ENCODE assay signal across 14 cellular contexts in the genomic region with DNA sequence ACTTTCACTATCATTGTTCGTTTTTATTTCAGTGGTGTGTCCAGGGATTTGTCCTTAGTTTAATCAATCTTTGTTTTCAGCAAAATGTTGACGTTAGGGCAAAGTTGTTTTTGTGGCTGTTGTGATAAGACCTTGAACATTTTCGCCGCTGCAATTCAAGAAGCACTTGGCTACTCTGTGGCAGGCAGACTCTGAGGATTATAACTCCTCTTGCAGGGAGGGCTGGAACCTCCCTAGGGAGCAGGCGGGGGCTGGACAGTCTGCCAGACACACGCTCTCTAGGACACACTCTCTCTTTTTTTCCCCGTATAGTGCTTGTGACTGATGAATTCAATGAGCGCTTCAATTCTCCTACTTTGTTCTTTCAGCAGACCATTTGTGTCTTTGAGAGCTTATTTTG.
DNase-seq lines count a peak whose midpoint lies in the region; ATAC-seq, FAIRE-seq and TF ChIP-seq lines count a peak whose summit lies in the region.
"Had no signal": no experiment of that assay in that cellular context is flagged by ENCODE, and none has a peak within 500 bp of the region (broad histone marks: within the 10 kb centered on the region; RNA-seq: fewer than 3 reads in every experiment).

No MANE protein-coding gene starts in this region.

- H3K27me3 ChIP-seq in MG63 = no peaks in the 10 kb centered on the region
- no peaks in the 10 kb centered on the region for H3K27me3 ChIP-seq in endothelial cell of umbilical vein (ENCODE audit: control insufficient read depth in 2 of 2, insufficient read depth in 2 of 2, low read length in 2 of 2)

- H3K36me3 ChIP-seq in MG63 (no peaks in the 10 kb centered on the region), endothelial cell of umbilical vein (ENCODE audit: control insufficient read depth in 2 of 2, extremely low read depth in 1 of 2, insufficient read depth in 2 of 2, low read length in 2 of 2) (no peaks in the 10 kb centered on the region)

- no peak for TF ChIP-seq CTCF in endothelial cell of umbilical vein (IDR thresholded peaks at IDR 0.05; ENCODE audit: extremely low read depth in 1 of 2, insufficient read depth in 1 of 2, low read depth in 1 of 2, low read length in 2 of 2)

- H2AFZ ChIP-seq in endothelial cell of umbilical vein (ENCODE audit: low read depth, low read length) = no peak overlapping the region

- ATAC-seq in HG02588 (IDR thresholded peaks at IDR 0.05; ENCODE audit: unreplicated experiment) (no peak), GM18873 (IDR thresholded peaks at IDR 0.05; ENCODE audit: low FRiP score, unreplicated experiment) (no peak)
- ATAC-seq: activated naive CD8-positive, alpha-beta T cell treated with anti-CD3 and anti-CD28 coated beads, Interleukin-2, amount 50 U/mL, for 24 hours; GM12878; T-helper 17 cell had no signal

- peaks cover 4% of the 10 kb centered on the region for H3K9me1 ChIP-seq in endothelial cell of umbilical vein (replicated peaks; ENCODE audit: control insufficient read depth, extremely low read depth, insufficient read depth, low read length)

- no TSS peak for BruUV-seq in endothelial cell of umbilical vein (replicated peaks; lab: Mats Ljungman, UMichigan)

- no peaks in the 10 kb centered on the region for H3K4me1 ChIP-seq in endothelial cell of umbilical vein (ENCODE audit: control insufficient read depth, extremely low read depth, insufficient read depth, low read length)

- POLR2A ChIA-PET in endothelial cell of umbilical vein (lab: Charles Lee) = no interaction called here

- TF ChIP-seq POLR2A in endothelial cell of umbilical vein (IDR thresholded peaks at IDR 0.05; ENCODE audit: low read depth, low read length) = no peak

- dilution Hi-C loops in endothelial cell of umbilical vein (cut with MboI; ENCODE audit: extremely low pct_ligation_motif_present, low sequenced_read_pairs) = no loop called here

- DNase-seq in MG63 (peak; percentile 56), endothelial cell of umbilical vein (ENCODE audit: low read depth, low spot score) (peak; percentile 7), left kidney (ENCODE audit: low read depth, low spot score) (peak; percentile 55), stromal cell of bone marrow (ENCODE audit: low read depth) (peak; percentile 18), OCI-M1 (lab: John Stamatoyannopoulos, UW) (no peak), NCI-H2107 treated with DMSO at 0.1 percent for 48 hours (lab: John Stamatoyannopoulos, UW; ENCODE audit: unreplicated experiment) (no peak)
- DNase-seq: activated naive CD8-positive, alpha-beta T cell treated with anti-CD3 and anti-CD28 coated beads, Interleukin-2, amount 50 U/mL, for 24 hours; immature natural killer cell; NCI-H774; T-helper 17 cell had no signal

- peaks cover 6% of the 10 kb centered on the region for H4K20me1 ChIP-seq in endothelial cell of umbilical vein (replicated peaks; ENCODE audit: control insufficient read depth, extremely low read depth, insufficient read depth, low read length)

- H3K4me3 ChIP-seq in MG63 = peak overlapping the region; percentile 22
- H3K4me3 ChIP-seq in endothelial cell of umbilical vein (replicated peaks in 1 of 3; ENCODE audit: insufficient read depth in 1 of 3, low read depth in 1 of 3, low read length in 3 of 3) = no peak overlapping the region
- H3K4me3 ChIP-seq: GM12878 had no signal

- H3K9me3 ChIP-seq in MG63 = no peaks in the 10 kb centered on the region
- H3K9me3 ChIP-seq in endothelial cell of umbilical vein (replicated peaks; ENCODE audit: control insufficient read depth, insufficient read depth, low read length) = no peaks in the 10 kb centered on the region

- H3K79me2 ChIP-seq in endothelial cell of umbilical vein (ENCODE audit: control insufficient read depth, insufficient read depth, low read length) = peaks cover 9% of the 10 kb centered on the region

- FAIRE-seq in endothelial cell of umbilical vein (lab: Jason Lieb, UNC) = no peak
- FAIRE-seq: endometrium, GM12878 had no signal

- H3K4me2 ChIP-seq in endothelial cell of umbilical vein (ENCODE audit: insufficient read depth, low read length) = no peak overlapping the region

- intact Hi-C loops in endothelial cell of umbilical vein (cut with micrococcal nuclease) = no loop called here

- H3K9ac ChIP-seq in endothelial cell of umbilical vein (replicated peaks; ENCODE audit: extremely low read depth, insufficient read depth, low read length) = no peak overlapping the region

- H3K27ac ChIP-seq in endothelial cell of umbilical vein (ENCODE audit: insufficient read depth, low read depth, low read length) = no peak overlapping the region

- CTCF ChIA-PET in endothelial cell of umbilical vein (lab: Charles Lee) = no interaction called here

TF ChIP-seq in endothelial cell of umbilical vein, 7 proteins besides CTCF, POLR2A, EP300 and RAD21:
- no peak for TF ChIP-seq FOS (IDR thresholded peaks at IDR 0.05; ENCODE audit: borderline replicate concordance, insufficient read depth, low read length)
- TF ChIP-seq EZH2 (IDR thresholded peaks at IDR 0.05; ENCODE audit: borderline replicate concordance, low read depth, low read length, severe bottlenecking) = no peak
- TF ChIP-seq POLR2AphosphoS5 (IDR thresholded peaks at IDR 0.05; ENCODE audit: insufficient read depth, low read depth, low read length) = no peak
- TF ChIP-seq JUN (IDR thresholded peaks at IDR 0.05; ENCODE audit: borderline replicate concordance, insufficient read depth, insufficient read length, low read depth) = no peak
- TF ChIP-seq MYC (IDR thresholded peaks at IDR 0.05; ENCODE audit: low read depth, low read length) = no peak
- TF ChIP-seq GATA2 (IDR thresholded peaks at IDR 0.05; ENCODE audit: insufficient read depth, insufficient read length, low read depth, low read length) = no peak
- TF ChIP-seq, protein P1, sequence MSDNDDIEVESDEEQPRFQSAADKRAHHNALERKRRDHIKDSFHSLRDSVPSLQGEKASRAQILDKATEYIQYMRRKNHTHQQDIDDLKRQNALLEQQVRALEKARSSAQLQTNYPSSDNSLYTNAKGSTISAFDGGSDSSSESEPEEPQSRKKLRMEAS (IDR thresholded peaks at IDR 0.05; ENCODE audit: insufficient read depth, insufficient read length) = no peak

Comparison
In these comparisons a context has a peak if more than half of its experiments do, and no peak if none do; other contexts are left out.
1. DNase-seq: peak in MG63 (single experiment), endothelial cell of umbilical vein (single experiment), left kidney (single experiment) and stromal cell of bone marrow (single experiment); none in OCI-M1 (single experiment) and NCI-H2107 treated with DMSO at 0.1 percent for 48 hours (single experiment).